In genomic region chr3:157063926-157064325, GRCh38 we compare ENCODE assay signal across 11 cellular contexts.
DNase-seq lines count a peak whose midpoint lies in the region; ATAC-seq and FAIRE-seq lines count a peak whose summit lies in the region.
"Had no signal": no experiment of that assay in that cellular context is flagged by ENCODE, and none has a peak within 500 bp of the region (broad histone marks: within the 10 kb centered on the region; RNA-seq: fewer than 3 reads in every experiment).

No MANE protein-coding gene starts in this region.

- no peaks in the 10 kb centered on the region for H3K9me3 Mint-ChIP-seq in activated T-cell treated with anti-CD3 and anti-CD28 coated beads, Interleukin-2, amount 50 U/mL, for 24 hours

- ATAC-seq in GM21619 (IDR thresholded peaks at IDR 0.05; ENCODE audit: unreplicated experiment), result peak; percentile 6

- H3K4me1 Mint-ChIP-seq in activated T-cell treated with anti-CD3 and anti-CD28 coated beads, Interleukin-2, amount 50 U/mL, for 24 hours (ENCODE audit: low read depth), result peaks cover 25% of the 10 kb centered on the region

- H3K27me3 Mint-ChIP-seq in activated T-cell treated with anti-CD3 and anti-CD28 coated beads, Interleukin-2, amount 50 U/mL, for 24 hours, result peaks cover 3% of the 10 kb centered on the region

- no peak overlapping the region for H3K4me3 Mint-ChIP-seq in activated T-cell treated with anti-CD3 and anti-CD28 coated beads, Interleukin-2, amount 50 U/mL, for 24 hours

- peak; percentile 89 for DNase-seq in DMS 273 treated with DMSO at 0.1 percent for 48 hours (lab: John Stamatoyannopoulos, UW)
- peak; percentile 95 for DNase-seq in NCI-H1694 (lab: John Stamatoyannopoulos, UW)
- peak; percentile 27 for DNase-seq in iris pigment epithelial cell (ENCODE audit: low read depth)
- DNase-seq in putamen (ENCODE audit: low spot score), result no peak
- no peak for DNase-seq in NCI-H2107 (lab: John Stamatoyannopoulos, UW)
- DNase-seq in HTR-8/SVneo (ENCODE audit: insufficient read length, low spot score), result no peak
- no peak for DNase-seq in activated T-cell treated with anti-CD3 and anti-CD28 coated beads, Interleukin-2, amount 50 U/mL, for 24 hours
- DNase-seq: central memory CD4-positive, alpha-beta T cell; NCI-H82; T-helper 1 cell had no signal

- FAIRE-seq in HTR-8/SVneo (lab: Jason Lieb, UNC), result no peak

- H3K36me3 Mint-ChIP-seq in activated T-cell treated with anti-CD3 and anti-CD28 coated beads, Interleukin-2, amount 50 U/mL, for 24 hours (ENCODE audit: low read depth), result no peaks in the 10 kb centered on the region

- no peak overlapping the region for H3K27ac Mint-ChIP-seq in activated T-cell treated with anti-CD3 and anti-CD28 coated beads, Interleukin-2, amount 50 U/mL, for 24 hours

Comparison
In these comparisons a context has a peak if more than half of its experiments do, and no peak if none do; other contexts are left out.
1. DNase-seq: peak in DMS 273 treated with DMSO at 0.1 percent for 48 hours (single experiment), NCI-H1694 (single experiment) and iris pigment epithelial cell (single experiment); none in putamen (single experiment), NCI-H2107 (single experiment), HTR-8/SVneo (single experiment) and activated T-cell treated with anti-CD3 and anti-CD28 coated beads, Interleukin-2, amount 50 U/mL, for 24 hours (single experiment).